ENCODE assay signal across 8 cellular contexts in the genomic region with DNA sequence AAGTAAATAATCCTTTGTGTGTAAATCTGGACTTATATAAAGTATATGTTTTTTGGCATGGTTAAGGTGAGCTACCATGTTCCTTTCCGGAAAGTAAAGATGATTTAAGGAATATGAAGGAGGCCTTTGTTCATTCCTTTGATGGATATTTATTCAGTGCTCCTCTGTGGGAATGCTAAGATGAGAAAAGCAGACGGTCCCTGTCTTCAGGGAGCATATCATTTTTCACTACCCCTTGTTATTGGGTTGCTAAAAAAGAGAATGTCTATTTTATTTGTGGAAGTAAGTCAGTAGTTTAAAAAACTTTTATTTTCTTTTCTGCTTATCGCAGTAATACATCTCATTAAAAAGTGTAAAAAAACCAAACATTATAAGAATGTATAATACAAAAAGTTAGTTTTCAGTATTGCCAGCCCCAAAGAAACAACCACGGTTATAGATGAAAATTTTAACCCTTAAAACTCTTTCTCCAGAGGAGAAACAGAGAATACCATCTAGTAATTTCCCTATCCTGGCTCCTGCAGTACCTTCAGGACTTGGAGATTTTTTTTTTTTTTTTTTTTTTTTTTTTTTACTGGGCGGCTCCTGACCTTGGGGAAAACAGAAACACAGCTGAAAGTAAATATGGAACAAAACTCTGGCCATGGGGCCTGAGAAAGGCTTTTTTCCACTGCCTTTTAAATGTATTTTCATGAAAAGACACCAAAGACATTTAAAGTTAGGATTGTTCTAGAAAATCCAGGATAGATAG. TPM values are rescaled to one million over a fixed set of nuclear protein-coding genes. Genes with fewer than 3 reads are reported as not detected.
DNase-seq lines count a peak whose midpoint lies in the region; ATAC-seq and TF ChIP-seq lines count a peak whose summit lies in the region.

No MANE protein-coding gene starts in this region.

- H3K4me1 ChIP-seq in CD8-positive, alpha-beta memory T cell (ENCODE audit: insufficient read depth, low read length) = peaks cover 12% of the 10 kb centered on the region
- H3K4me1 ChIP-seq in MM.1S (ENCODE audit: low read length) (no peaks in the 10 kb centered on the region), esophagus muscularis mucosa (peaks cover 0 to 9% (median 6%) of the 10 kb centered on the region in 4 donors), psoas muscle (no peaks in the 10 kb centered on the region)

- H3K4me3 ChIP-seq in CD8-positive, alpha-beta memory T cell (ENCODE audit: low read length) = peak overlapping the region; percentile 78
- peak overlapping the region; percentile 29; the same call in 1 of the 2 replicates for H3K4me3 ChIP-seq in MM.1S (ENCODE audit: low read length)
- H3K4me3 ChIP-seq in esophagus muscularis mucosa = peak overlapping the region; percentile 19 to 46 (median 42)
- peak overlapping the region; percentile 56 for H3K4me3 ChIP-seq in psoas muscle

- H3K36me3 Mint-ChIP-seq in CD8-positive, alpha-beta memory T cell = peaks cover 0 to 2% (median 0%) of the 10 kb centered on the region in 3 donors

- 68% methylated on average over 5 of the region's 5 CpGs for WGBS in esophagus muscularis mucosa
- WGBS in psoas muscle, 3 donors = 42 to 55% (median 48%) methylated on average over 5 of the region's 5 CpGs

- H3K4me3 Mint-ChIP-seq in CD8-positive, alpha-beta memory T cell = peak overlapping the region; percentile 87 to 96 (median 91)

- H3K27me3 ChIP-seq in CD8-positive, alpha-beta memory T cell (ENCODE audit: insufficient read depth, low read length, poor library complexity, severe bottlenecking) = no peaks in the 10 kb centered on the region
- H3K27me3 ChIP-seq in MM.1S (replicated peaks; ENCODE audit: insufficient read depth, low read length) = no peaks in the 10 kb centered on the region
- H3K27me3 ChIP-seq in esophagus muscularis mucosa = no peaks in the 10 kb centered on the region
- H3K27me3 ChIP-seq in psoas muscle (ENCODE audit: insufficient read depth in 3 of 3, low read length in 2 of 3) = no peaks in the 10 kb centered on the region

- no peaks in the 10 kb centered on the region for H3F3A ChIP-seq in MM.1S (ENCODE audit: insufficient read depth, low read length)

- intact Hi-C loops in esophagus muscularis mucosa (cut with DNase I) (no loop called here), psoas muscle (cut with DNase I) (loop anchor here in 1 of 2 donors (10.0 kb wide), 1 partner anchor 73 kb away; no protein-coding TSS in a partner anchor)

- no peaks in the 10 kb centered on the region for H3K36me3 ChIP-seq in CD8-positive, alpha-beta memory T cell (ENCODE audit: insufficient read depth, low read length)
- H3K36me3 ChIP-seq in MM.1S (replicated peaks; ENCODE audit: insufficient read depth, low read length) (no peaks in the 10 kb centered on the region), esophagus muscularis mucosa (no peaks in the 10 kb centered on the region), psoas muscle (ENCODE audit: insufficient read depth in 1 of 2, low read depth in 1 of 2) (no peaks in the 10 kb centered on the region)

- POLR2A ChIA-PET in CD8-positive, alpha-beta memory T cell (lab: Charles Lee) = no interaction called here

- H3K9me2 ChIP-seq in MM.1S (replicated peaks; ENCODE audit: insufficient read depth, low read length) = no peaks in the 10 kb centered on the region

- no peak for TF ChIP-seq EP300 in esophagus muscularis mucosa (IDR thresholded peaks at IDR 0.05)

- H2AFZ ChIP-seq in MM.1S (ENCODE audit: low read length) = peak overlapping the region; percentile 77; the same call in 1 of the 2 replicates

- no peaks in the 10 kb centered on the region for H4K20me1 ChIP-seq in MM.1S (ENCODE audit: insufficient read depth, low read length)

- TF ChIP-seq CTCF in MM.1S (IDR thresholded peaks at IDR 0.05; ENCODE audit: low read length) = no peak
- TF ChIP-seq CTCF in esophagus muscularis mucosa (IDR thresholded peaks at IDR 0.05) = no peak
- no peak for TF ChIP-seq CTCF in psoas muscle (IDR thresholded peaks at IDR 0.05)

- H3K9me3 ChIP-seq in CD8-positive, alpha-beta memory T cell (ENCODE audit: low read length) = no peaks in the 10 kb centered on the region
- no peaks in the 10 kb centered on the region for H3K9me3 ChIP-seq in MM.1S (replicated peaks; ENCODE audit: insufficient read depth, low read length)
- H3K9me3 ChIP-seq in esophagus muscularis mucosa = no peaks in the 10 kb centered on the region
- no peaks in the 10 kb centered on the region for H3K9me3 ChIP-seq in psoas muscle

- peak overlapping the region; percentile 32 to 98 (median 96) for H3K27ac Mint-ChIP-seq in CD8-positive, alpha-beta memory T cell

- DNase-seq in CD8-positive, alpha-beta memory T cell = no peak
- no peak for DNase-seq in MM.1S
- no peak for DNase-seq in esophagus muscularis mucosa (ENCODE audit: extremely low spot score)
- DNase-seq in psoas muscle = no peak
- DNase-seq in nucleus accumbens (lab: John Stamatoyannopoulos, UW) = no peak
- no peak for DNase-seq in NCI-H446 (lab: John Stamatoyannopoulos, UW)
- no peak for DNase-seq in NCI-H69 (lab: John Stamatoyannopoulos, UW)

- TF ChIP-seq POLR2A in esophagus muscularis mucosa (IDR thresholded peaks at IDR 0.05; ENCODE audit: low read depth) = no peak

- no peak for ATAC-seq in psoas muscle
- no peak for ATAC-seq in HG03469 (IDR thresholded peaks at IDR 0.05; ENCODE audit: unreplicated experiment)

- H3K9me3 Mint-ChIP-seq in CD8-positive, alpha-beta memory T cell = no peaks in the 10 kb centered on the region

- CTCF ChIA-PET in CD8-positive, alpha-beta memory T cell (lab: Charles Lee) = interaction anchor here (1.6 kb wide), 1 partner anchor 108 kb away, joined by 6 read pairs; no protein-coding TSS in a partner anchor

- H3K27me3 Mint-ChIP-seq in CD8-positive, alpha-beta memory T cell = no peaks in the 10 kb centered on the region

- H3K79me2 ChIP-seq in MM.1S (ENCODE audit: low read length) = no peaks in the 10 kb centered on the region

- H3K27ac ChIP-seq in CD8-positive, alpha-beta memory T cell (ENCODE audit: low read depth, low read length) = no peak overlapping the region
- H3K27ac ChIP-seq in MM.1S (ENCODE audit: low read length) (peak overlapping the region; percentile 49; the same call in 1 of the 2 replicates), esophagus muscularis mucosa (replicated peaks in 1 of 4) (peak overlapping the region; percentile 42 to 58 (median 50)), psoas muscle (peak overlapping the region; percentile 30)

- H3K4me2 ChIP-seq in MM.1S (ENCODE audit: low read depth, low read length) = peak overlapping the region; percentile 68

- peak overlapping the region; percentile 16; the same call in 1 of the 2 replicates for H3K9ac ChIP-seq in MM.1S (ENCODE audit: low read length)

- H3K4me1 Mint-ChIP-seq in CD8-positive, alpha-beta memory T cell = peaks cover 10 to 16% (median 11%) of the 10 kb centered on the region in 3 donors

RNA-seq across cellular contexts. Expression of a gene that starts 35.3 kb away (rescaled TPM):
- 1 to 10 TPM; 1.6 to 2.3 TPM for total RNA-seq in CD8-positive, alpha-beta memory T cell
- polyA plus RNA-seq in CD8-positive, alpha-beta memory T cell = 2.8 TPM
- total RNA-seq in esophagus muscularis mucosa = 100 to 1,000 TPM; 140 to 268 (median 194) TPM
- total RNA-seq in psoas muscle = 10 to 100 TPM; 14.7 to 46.2 (median 34.0) TPM
- polyA plus RNA-seq in psoas muscle = 10 to 100 TPM; 12.4 to 19.2 (median 13.6) TPM

Comparison
In these comparisons a context has a peak if more than half of its experiments do, and no peak if none do; other contexts are left out.
1. RNA of a gene that starts 35.3 kb away (total RNA-seq): 140 to 268 TPM in esophagus muscularis mucosa and 14.7 to 46.2 TPM in psoas muscle; 1.6 to 2.3 TPM in CD8-positive, alpha-beta memory T cell; every median in the first group is over 4 times any median in the second.
2. Peak in every context shown above with its lines, with median percentiles within 50 percentile points of each other: H3K4me3 ChIP-seq.